In the genomic region with DNA sequence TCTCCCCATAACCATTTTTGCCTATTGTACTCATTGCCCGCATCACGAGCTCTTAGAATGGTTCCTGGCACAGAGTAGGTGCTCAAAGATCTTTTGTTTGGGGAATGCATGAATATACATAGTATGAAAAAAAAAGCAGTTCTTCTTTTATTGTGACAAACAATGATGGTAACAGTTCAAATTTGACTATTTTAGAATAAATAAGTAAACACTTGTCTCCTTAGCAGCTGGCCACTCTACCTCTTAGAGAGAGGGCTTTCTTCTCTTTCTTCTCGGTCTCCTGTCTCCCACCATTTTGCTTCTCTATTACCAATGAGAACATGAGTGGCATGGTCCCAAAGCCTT, we compare ENCODE assay signal across 9 cellular contexts. TPM values are rescaled to one million over a fixed set of nuclear protein-coding genes. Genes with fewer than 3 reads are reported as not detected.
DNase-seq lines count a peak whose midpoint lies in the region; ATAC-seq and TF ChIP-seq lines count a peak whose summit lies in the region.
"Had no signal": no experiment of that assay in that cellular context is flagged by ENCODE, and none has a peak within 500 bp of the region (broad histone marks: within the 10 kb centered on the region; RNA-seq: fewer than 3 reads in every experiment).

No MANE protein-coding gene starts in this region.

- in situ Hi-C loops in Caki2 (cut with HindIII; ENCODE audit: low pct_unique_long_range_greater_than_20kb, low sequenced_read_pairs) = no loop called here

- H3K9me3 ChIP-seq in NT2/D1 (ENCODE audit: insufficient read depth, low read length) = no peaks in the 10 kb centered on the region

- no peak for TF ChIP-seq CTCF in foreskin fibroblast (IDR thresholded peaks at IDR 0.05; ENCODE audit: low read depth, low read length)

- intact Hi-C loops in posterior cingulate gyrus (cut with DNase I) = loop anchor here (5.0 kb wide), 2 partner anchors 100 to 370 kb away; partner anchors contain the start of gene MYCBP2

- peak overlapping the region; percentile 64 for H3K9ac ChIP-seq in NT2/D1 (ENCODE audit: insufficient read length, low read depth)

- H3K4me3 ChIP-seq in NT2/D1 (ENCODE audit: insufficient read length, low read depth) (peak overlapping the region; percentile 34), foreskin fibroblast (ENCODE audit: low read depth in 1 of 2, low read length in 2 of 2) (no peak overlapping the region)

- no peaks in the 10 kb centered on the region for H3K4me1 ChIP-seq in NT2/D1 (ENCODE audit: insufficient read depth, insufficient read length)

- no peaks in the 10 kb centered on the region for H3K36me3 ChIP-seq in NT2/D1 (ENCODE audit: insufficient read depth, insufficient read length, low read length)

- H3K27me3 ChIP-seq in NT2/D1 (ENCODE audit: insufficient read depth, insufficient read length) = peaks cover 31% of the 10 kb centered on the region

- DNase-seq in Caki2 (ENCODE audit: low read depth) (peak; percentile 2), NT2/D1 (ENCODE audit: low read depth, low spot score) (no peak), globus pallidus (ENCODE audit: low spot score) (peak; percentile 74), putamen (ENCODE audit: low spot score) (peak; percentile 53), foreskin fibroblast (no peak), posterior cingulate gyrus (no peak), AML-193 (lab: John Stamatoyannopoulos, UW) (no peak)

- ATAC-seq in GM21526 (IDR thresholded peaks at IDR 0.05; ENCODE audit: low FRiP score, unreplicated experiment) = peak; percentile 4

RNA-seq across cellular contexts. Expression of gene SLAIN1, which starts 0.7 kb away (rescaled TPM):
- total RNA-seq in Caki2 (2014; rRNA removed; shearing (Covaris generic); ENCODE audit: low replicate concordance) = 1.8 and 5.3 TPM in 2 replicates
- total RNA-seq: fibroblast of villous mesenchyme had no signal

Comparison
In these comparisons a context has a peak if more than half of its experiments do, and no peak if none do; other contexts are left out.
1. DNase-seq: peak in Caki2 (single experiment), globus pallidus (single experiment) and putamen (single experiment); none in NT2/D1 (single experiment), foreskin fibroblast (0 of 2), posterior cingulate gyrus (0 of 10) and AML-193 (0 of 2).